ENCODE assay signal across 19 cellular contexts in genomic region chr17:77891602-77892001, GRCh38.
"Had no signal": no experiment of that assay in that cellular context is flagged by ENCODE, and none has a peak within 500 bp of the region (broad histone marks: within the 10 kb centered on the region; RNA-seq: fewer than 3 reads in every experiment).

No MANE protein-coding gene starts in this region.

- H3K9me3 Mint-ChIP-seq: activated naive CD4-positive, alpha-beta T cell treated with anti-CD3 and anti-CD28 coated beads, Interleukin-2, amount 50 U/mL, for 24 hours; activated T-cell treated with anti-CD3 and anti-CD28 coated beads, Interleukin-2, amount 50 U/mL, for 72 hours; nephron progenitor cell; type B pancreatic cell had no signal

- DNase-seq: activated CD4-positive, alpha-beta T cell treated with anti-CD3 and anti-CD28 coated beads, Interleukin-2, amount 50 U/mL, for 1 hour; activated CD8-positive, alpha-beta memory T cell treated with anti-CD3 and anti-CD28 coated beads, Interleukin-2, amount 50 U/mL, for 4 hours; activated gamma-delta T cell; activated T-cell treated with anti-CD3 and anti-CD28 coated beads, Interleukin-2, amount 50 U/mL, for 72 hours; adrenal gland; effector memory CD4-positive, alpha-beta T cell; esophagus squamous epithelium; hippocampal formation; occipital lobe; small intestine; stimulated activated CD4-positive, alpha-beta T cell treated with anti-CD3 and anti-CD28 coated beads, Interleukin-4, amount 100 ng/mL, for 1 hour; T1000; testis had no signal

- H3K27ac Mint-ChIP-seq: activated naive CD4-positive, alpha-beta T cell treated with anti-CD3 and anti-CD28 coated beads, Interleukin-2, amount 50 U/mL, for 24 hours; activated T-cell treated with anti-CD3 and anti-CD28 coated beads, Interleukin-2, amount 50 U/mL, for 72 hours; nephron progenitor cell; type B pancreatic cell had no signal

- H3K4me3 ChIP-seq: adrenal gland, esophagus squamous epithelium, prostate gland, right atrium auricular region, testis had no signal

- H3K27ac ChIP-seq: adrenal gland, esophagus squamous epithelium, prostate gland, right atrium auricular region, testis had no signal

- H3K36me3 Mint-ChIP-seq: activated naive CD4-positive, alpha-beta T cell treated with anti-CD3 and anti-CD28 coated beads, Interleukin-2, amount 50 U/mL, for 24 hours; type B pancreatic cell had no signal

- H3K9me3 ChIP-seq: adrenal gland, esophagus squamous epithelium, prostate gland, right atrium auricular region, testis had no signal

- H3K27me3 Mint-ChIP-seq: activated naive CD4-positive, alpha-beta T cell treated with anti-CD3 and anti-CD28 coated beads, Interleukin-2, amount 50 U/mL, for 24 hours had no signal

- H3K36me3 ChIP-seq: adrenal gland, esophagus squamous epithelium, prostate gland, right atrium auricular region had no signal

- H3K4me3 Mint-ChIP-seq: activated naive CD4-positive, alpha-beta T cell treated with anti-CD3 and anti-CD28 coated beads, Interleukin-2, amount 50 U/mL, for 24 hours; activated T-cell treated with anti-CD3 and anti-CD28 coated beads, Interleukin-2, amount 50 U/mL, for 72 hours; type B pancreatic cell had no signal

- H3K27me3 ChIP-seq: adrenal gland, right atrium auricular region, testis had no signal

- ATAC-seq: activated T-cell treated with anti-CD3 and anti-CD28 coated beads, Interleukin-2, amount 50 U/mL, for 72 hours; left lobe of liver had no signal

- H3K4me1 ChIP-seq: prostate gland had no signal
